In genomic region chr11:131063638-131064037, GRCh38 we compare ENCODE assay signal across 18 cellular contexts.
DNase-seq lines count a peak whose midpoint lies in the region; ATAC-seq and TF ChIP-seq lines count a peak whose summit lies in the region.
"Had no signal": no experiment of that assay in that cellular context is flagged by ENCODE, and none has a peak within 500 bp of the region (broad histone marks: within the 10 kb centered on the region; RNA-seq: fewer than 3 reads in every experiment).

No MANE protein-coding gene starts in this region.

- POLR2A ChIA-PET in WTC11 (lab: Charles Lee) = no interaction called here

- H3K27ac Mint-ChIP-seq in WTC11 = peak overlapping the region; percentile 61
- H3K27ac Mint-ChIP-seq: CD4-positive, alpha-beta memory T cell; HFFc6; T-cell had no signal

- peaks cover 6% of the 10 kb centered on the region for H3K36me3 Mint-ChIP-seq in WTC11
- H3K36me3 Mint-ChIP-seq: CD4-positive, alpha-beta memory T cell; T-cell had no signal

- DNase-seq in DMS79 treated with DMSO at 0.1 percent for 48 hours (lab: John Stamatoyannopoulos, UW) (peak; percentile 90), WTC11 (ENCODE audit: low spot score) (no peak), AML-193 (lab: John Stamatoyannopoulos, UW) (no peak), SHP77 (lab: John Stamatoyannopoulos, UW) (no peak), dedifferentiated amniotic fluid mesenchymal stem cell (ENCODE audit: extremely low spot score) (no peak), SIG-M5 treated with dmso at 0.1 percent for 504 hours (lab: John Stamatoyannopoulos, UW; ENCODE audit: unreplicated experiment) (no peak)
- DNase-seq: CD4-positive, alpha-beta memory T cell; GF-D8; NCI-H1694; NCI-H2029 treated with DMSO at 0.1 percent for 48 hours; NCI-H524 treated with DMSO at 0.1 percent for 48 hours; NCI-H774; T-cell had no signal

- H3K4me3 Mint-ChIP-seq in WTC11 = no peak overlapping the region
- H3K4me3 Mint-ChIP-seq: CD4-positive, alpha-beta memory T cell; HFFc6; T-cell had no signal

- H3K4me1 ChIP-seq in HUES64 (ENCODE audit: insufficient read depth, low read length) (peaks cover 18% of the 10 kb centered on the region), iPS-20b (ENCODE audit: insufficient read depth, low read length) (peaks cover 9% of the 10 kb centered on the region; the same call in 1 of the 2 replicates)
- H3K4me1 ChIP-seq: BLaER1 treated with 17β-estradiol and CSF1 and Interleukin-3, amounts not matched to agents 10 nM and 100 nM had no signal

- H3K9me3 ChIP-seq in HUES64 (ENCODE audit: insufficient read depth, low read depth, low read length) (no peaks in the 10 kb centered on the region), iPS-20b (ENCODE audit: insufficient read depth, low read depth, low read length) (peaks cover 9% of the 10 kb centered on the region; the same call in 1 of the 2 replicates)
- H3K9me3 ChIP-seq: BLaER1 treated with 17β-estradiol and CSF1 and Interleukin-3, amounts not matched to agents 10 nM and 100 nM had no signal

- peaks cover 43% of the 10 kb centered on the region for H3K4me1 Mint-ChIP-seq in WTC11
- H3K4me1 Mint-ChIP-seq: CD4-positive, alpha-beta memory T cell; T-cell had no signal

- H3K27me3 Mint-ChIP-seq in WTC11 (ENCODE audit: low read depth) = 0 out of 2 replicates have a peak, but pooled peaks cover 3% of the 10 kb centered on the region

- no peaks in the 10 kb centered on the region for H3K36me3 ChIP-seq in HUES64 (ENCODE audit: insufficient read depth, low read length)
- H3K36me3 ChIP-seq in iPS-20b (ENCODE audit: insufficient read depth, low read depth, low read length) = no peaks in the 10 kb centered on the region
- H3K36me3 ChIP-seq: BLaER1 treated with 17β-estradiol and CSF1 and Interleukin-3, amounts not matched to agents 10 nM and 100 nM had no signal

- H3K4me3 ChIP-seq in HUES64 (ENCODE audit: low read length) = no peak overlapping the region
- H3K4me3 ChIP-seq in iPS-20b (ENCODE audit: low read length) = no peak overlapping the region
- H3K4me3 ChIP-seq: BLaER1 treated with 17β-estradiol and CSF1 and Interleukin-3, amounts not matched to agents 10 nM and 100 nM had no signal

- H3K27ac ChIP-seq in HUES64 (ENCODE audit: low read depth, low read length) (peak overlapping the region; percentile 32; the same call in 1 of the 2 replicates), iPS-20b (ENCODE audit: low read length) (no peak overlapping the region)
- H3K27ac ChIP-seq: BLaER1 treated with 17β-estradiol and CSF1 and Interleukin-3, amounts not matched to agents 10 nM and 100 nM had no signal

- H3K27me3 ChIP-seq in HUES64 (ENCODE audit: insufficient read depth, low read length) = no peaks in the 10 kb centered on the region
- no peaks in the 10 kb centered on the region for H3K27me3 ChIP-seq in iPS-20b (ENCODE audit: insufficient read depth, low read length)
- H3K27me3 ChIP-seq: BLaER1 treated with 17β-estradiol and CSF1 and Interleukin-3, amounts not matched to agents 10 nM and 100 nM had no signal

- peaks cover 16% of the 10 kb centered on the region for H3K9me3 Mint-ChIP-seq in WTC11
- H3K9me3 Mint-ChIP-seq: HFFc6, T-cell had no signal

- ATAC-seq in WTC11 = peak; percentile 30
- ATAC-seq: Right ventricle myocardium inferior, T-cell had no signal

- H3K9ac ChIP-seq in HUES64 (ENCODE audit: low read depth, low read length) (peak overlapping the region; percentile 22; the same call in 1 of the 2 replicates), iPS-20b (ENCODE audit: low read depth, low read length) (peak overlapping the region; percentile 3; the same call in 1 of the 2 replicates)
- H3K9ac ChIP-seq: BLaER1 treated with 17β-estradiol and CSF1 and Interleukin-3, amounts not matched to agents 10 nM and 100 nM had no signal

- CTCF ChIA-PET in WTC11 (lab: Charles Lee) = interaction anchor here (0.6 to 3.1 kb wide), 24 partner anchors 11 to 624 kb away, joined by 3 to 39 read pairs (median 4); partner anchors contain the start of gene SNX19

- TF ChIP-seq CTCF in WTC11 (IDR thresholded peaks at IDR 0.05) = no peak

- 63% methylated on average over 6 of the region's 6 CpGs for WGBS in HUES64

TF ChIP-seq in WTC11, 78 proteins besides CTCF, POLR2A, EP300 and RAD21 (continues in another document):
- no peak for TF ChIP-seq ATF6 (CRISPR knock-in tag; IDR thresholded peaks at IDR 0.05)
- TF ChIP-seq ZNF263 (CRISPR knock-in tag; IDR thresholded peaks at IDR 0.05; ENCODE audit: low read depth) = no peak
- TF ChIP-seq SMAD4 (CRISPR knock-in tag; IDR thresholded peaks at IDR 0.05) = no peak
- TF ChIP-seq PRRX2 (CRISPR knock-in tag; IDR thresholded peaks at IDR 0.05) = no peak
- no peak for TF ChIP-seq GRHL2 (CRISPR knock-in tag; IDR thresholded peaks at IDR 0.05; ENCODE audit: insufficient replicate concordance, severe bottlenecking)
- no peak for TF ChIP-seq NR2C2 (CRISPR knock-in tag; IDR thresholded peaks at IDR 0.05)
- no peak for TF ChIP-seq ARID4B (CRISPR knock-in tag; IDR thresholded peaks at IDR 0.05; ENCODE audit: borderline replicate concordance)
- TF ChIP-seq ZSCAN18 (CRISPR knock-in tag; IDR thresholded peaks at IDR 0.05) = no peak
